8 cellular contexts compared by ENCODE assay signal in genomic region chr10:117374506-117375359, GRCh38. TPM values are rescaled to one million over a fixed set of nuclear protein-coding genes. Genes with fewer than 3 reads are reported as not detected.
A peak's percentile ranks its signal among the peaks of the same experiment; 100 is the strongest.
DNase-seq lines count a peak whose midpoint lies in the region; ATAC-seq, FAIRE-seq and TF ChIP-seq lines count a peak whose summit lies in the region.

No MANE protein-coding gene starts in this region.

- H3K27ac ChIP-seq in kidney (ENCODE audit: low read depth in 2 of 2, low read length in 2 of 2), result peak overlapping the region; percentile 90 to 93
- peak overlapping the region; percentile 93 to 98 for H3K27ac ChIP-seq in small intestine (ENCODE audit: low read depth in 1 of 2, low read length in 1 of 2)

- H3K9me3 Mint-ChIP-seq in T-helper 2 cell treated with Interferon-gamma antibody and Interleukin-4, amounts not matched to agents 5 μg/mL and 100 μg/mL, for 36 hours, result no peaks in the 10 kb centered on the region

- ATAC-seq in GM19397 (IDR thresholded peaks at IDR 0.05; ENCODE audit: unreplicated experiment) (peak; percentile 33), HG03378 (IDR thresholded peaks at IDR 0.05; ENCODE audit: unreplicated experiment) (peak; percentile 11)

- FAIRE-seq in kidney (lab: Jason Lieb, UNC), result no peak
- FAIRE-seq in small intestine (lab: Jason Lieb, UNC), result no peak

- DNase-seq in DMS114 treated with DMSO at 0.1 percent for 48 hours (lab: John Stamatoyannopoulos, UW; ENCODE audit: unreplicated experiment) (peak; percentile 26), cerebellum (ENCODE audit: low spot score) (peak; percentile 8), kidney (peak; percentile 85), small intestine (no peak), cerebellar nuclear complex (lab: John Stamatoyannopoulos, UW) (no peak)
- DNase-seq in T-helper 2 cell treated with Interferon-gamma antibody and Interleukin-4, amounts not matched to agents 5 μg/mL and 100 μg/mL, for 36 hours (ENCODE audit: low spot score), result peak; percentile 30

- H3K4me1 ChIP-seq in kidney (ENCODE audit: control insufficient read depth in 1 of 2, insufficient read depth in 1 of 2, low read depth in 1 of 2, low read length in 2 of 2) (peaks cover 4 to 10% of the 10 kb centered on the region in 2 donors), small intestine (ENCODE audit: control insufficient read depth in 2 of 2, insufficient read depth in 1 of 2, low read depth in 1 of 2, low read length in 1 of 2) (peaks cover 1 to 10% of the 10 kb centered on the region in 2 donors)

- peaks cover 0 to 4% of the 10 kb centered on the region in 2 donors for H3K27me3 ChIP-seq in small intestine (ENCODE audit: control insufficient read depth in 2 of 2, insufficient read depth in 2 of 2, low read length in 2 of 2)

- peak overlapping the region; percentile 88 for H3K27ac Mint-ChIP-seq in T-helper 2 cell treated with Interferon-gamma antibody and Interleukin-4, amounts not matched to agents 5 μg/mL and 100 μg/mL, for 36 hours

- H3K4me1 Mint-ChIP-seq in T-helper 2 cell treated with Interferon-gamma antibody and Interleukin-4, amounts not matched to agents 5 μg/mL and 100 μg/mL, for 36 hours (ENCODE audit: low read depth), result peaks cover 22% of the 10 kb centered on the region

- H3K9me3 ChIP-seq in kidney (ENCODE audit: control insufficient read depth in 1 of 2, low read length in 2 of 2) (no peaks in the 10 kb centered on the region), small intestine (ENCODE audit: control insufficient read depth, low read depth) (no peaks in the 10 kb centered on the region)

- TF ChIP-seq CTCF in kidney (IDR thresholded peaks at IDR 0.05; ENCODE audit: borderline replicate concordance, extremely low read depth, insufficient read depth), result no peak

- H3K36me3 Mint-ChIP-seq in T-helper 2 cell treated with Interferon-gamma antibody and Interleukin-4, amounts not matched to agents 5 μg/mL and 100 μg/mL, for 36 hours (ENCODE audit: low read depth), result peaks cover 4% of the 10 kb centered on the region

- peak overlapping the region; percentile 74 to 85 for H3K9ac ChIP-seq in kidney (ENCODE audit: low read length in 2 of 2)

- peak overlapping the region; percentile 96 for H3K4me3 Mint-ChIP-seq in T-helper 2 cell treated with Interferon-gamma antibody and Interleukin-4, amounts not matched to agents 5 μg/mL and 100 μg/mL, for 36 hours

- WGBS in small intestine, 3 donors, result 0 to 1% (median 1%) methylated on average over 51 to 92 of the region's 92 CpGs

- H3K4me3 ChIP-seq in kidney (ENCODE audit: low read length in 2 of 2), result peak overlapping the region; percentile 80 to 96
- peak overlapping the region; percentile 90 to 95 for H3K4me3 ChIP-seq in small intestine (ENCODE audit: low read depth in 1 of 2, low read length in 2 of 2)

- peaks cover 33% of the 10 kb centered on the region for H3K27me3 Mint-ChIP-seq in T-helper 2 cell treated with Interferon-gamma antibody and Interleukin-4, amounts not matched to agents 5 μg/mL and 100 μg/mL, for 36 hours (ENCODE audit: low read depth)

- H3K36me3 ChIP-seq in kidney (ENCODE audit: control insufficient read depth in 1 of 2, insufficient read depth in 2 of 2, low read length in 2 of 2) (no peaks in the 10 kb centered on the region), small intestine (ENCODE audit: control insufficient read depth in 2 of 2, insufficient read depth in 2 of 2, low read length in 2 of 2) (no peaks in the 10 kb centered on the region)

- intact Hi-C loops in kidney (cut with DNase I), result no loop called here

RNA-seq across cellular contexts. Expression of gene PDZD8, which starts 0.5 kb away (rescaled TPM):
- total RNA-seq in cerebellum, result 23.0 TPM
- 41.9 TPM for total RNA-seq in kidney
- 7.4 TPM for polyA plus RNA-seq in kidney (ENCODE audit: insufficient read depth, low read depth, low replicate concordance)
- polyA plus RNA-seq in small intestine, result 10 to 100 TPM in 1 of 3 donors, 1 to 10 TPM in 2; 5.8 to 18.5 (median 7.3) TPM

Comparison
In these comparisons a context has a peak if more than half of its experiments do, and no peak if none do; other contexts are left out.
1. DNase-seq: peak in DMS114 treated with DMSO at 0.1 percent for 48 hours (single experiment), T-helper 2 cell treated with Interferon-gamma antibody and Interleukin-4, amounts not matched to agents 5 μg/mL and 100 μg/mL, for 36 hours (single experiment), cerebellum (single experiment) and kidney (single experiment); none in small intestine (single experiment) and cerebellar nuclear complex (0 of 2).